ENCODE assay signal across 16 cellular contexts in the genomic region with DNA sequence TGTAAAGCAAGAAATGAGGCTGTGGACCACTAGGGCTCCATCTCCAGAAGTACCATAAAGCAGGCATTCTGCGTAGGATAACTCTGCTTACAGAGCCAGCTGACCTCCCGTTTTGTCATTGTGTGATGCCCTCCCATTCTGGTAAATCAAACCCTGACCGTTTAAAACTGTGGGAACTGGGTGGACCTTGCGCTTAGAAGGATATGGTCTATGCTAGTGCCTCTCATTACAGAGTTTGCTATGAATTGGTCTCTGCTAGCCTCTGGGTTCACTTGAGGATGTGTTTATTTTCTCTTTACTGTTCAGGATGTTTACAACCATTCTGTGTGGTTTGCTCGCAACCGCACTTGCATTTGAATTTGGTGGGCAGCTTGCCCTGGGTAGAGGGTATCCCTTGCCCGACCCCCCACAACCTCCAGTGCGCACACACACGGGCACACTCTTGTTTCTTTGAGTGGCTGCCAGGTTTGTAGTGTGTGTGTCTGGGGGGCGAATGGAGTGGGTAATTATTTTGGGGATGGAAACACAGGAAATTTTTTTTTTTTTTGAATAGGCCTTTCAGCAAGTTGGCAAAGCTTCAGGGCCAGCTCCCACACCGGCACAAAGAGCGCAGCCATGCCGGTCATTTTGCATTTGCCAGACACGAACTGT.
DNase-seq lines count a peak whose midpoint lies in the region; ATAC-seq, FAIRE-seq and TF ChIP-seq lines count a peak whose summit lies in the region.
"Had no signal": no experiment of that assay in that cellular context is flagged by ENCODE, and none has a peak within 500 bp of the region (broad histone marks: within the 10 kb centered on the region; RNA-seq: fewer than 3 reads in every experiment).

No MANE protein-coding gene starts in this region.

- H3K4me2 ChIP-seq in HepG2 (ENCODE audit: low read depth, low read length): no peak overlapping the region

- H3K9me3 ChIP-seq in left ventricle myocardium inferior (replicated peaks) (no peaks in the 10 kb centered on the region), right atrium auricular region (no peaks in the 10 kb centered on the region), HepG2 (ENCODE audit: low read length) (no peaks in the 10 kb centered on the region), thyroid gland (no peaks in the 10 kb centered on the region)
- H3K9me3 ChIP-seq: stomach had no signal

- WGBS in HepG2 (ENCODE audit: low lambda C conversion rate): 92% methylated on average over 14 of the region's 14 CpGs
- WGBS in thyroid gland, 2 donors: 67 to 79% methylated on average over 14 of the region's 14 CpGs

- in situ Hi-C loops in SK-MEL-5 (cut with HindIII; ENCODE audit: low pct_unique_long_range_greater_than_20kb, low sequenced_read_pairs): no loop called here
- in situ Hi-C loops in HepG2 (cut with HindIII; ENCODE audit: extremely low pct_ligation_motif_present, low pct_unique_long_range_greater_than_20kb): no loop called here

- FAIRE-seq in HepG2 (lab: Jason Lieb, UNC): no peak
- FAIRE-seq: TTC549 had no signal

- H3K4me3 ChIP-seq in left ventricle myocardium inferior (no peak overlapping the region), right atrium auricular region (no peak overlapping the region), HepG2 (replicated peaks in 1 of 3; ENCODE audit: insufficient read depth in 1 of 3, low read depth in 2 of 3, low read length in 3 of 3) (no peak overlapping the region), thyroid gland (replicated peaks in 1 of 3) (no peak overlapping the region)
- H3K4me3 ChIP-seq: stomach had no signal

- DNase-seq in left ventricle myocardium inferior: no peak
- no peak for DNase-seq in right atrium auricular region (ENCODE audit: low spot score)
- peak; percentile 66 for DNase-seq in SK-MEL-5 (ENCODE audit: low read depth, low spot score)
- DNase-seq in hypothalamus (lab: John Stamatoyannopoulos, UW): peak in 35 of 51 donors; percentile 8 to 78 (median 49)
- DNase-seq in substantia nigra (lab: John Stamatoyannopoulos, UW): peak in 35 of 49 donors; percentile 6 to 69 (median 40)
- no peak for DNase-seq in HepG2 (ENCODE audit: low spot score)
- no peak for DNase-seq in thyroid gland
- DNase-seq in OCI-M2 (lab: John Stamatoyannopoulos, UW; ENCODE audit: unreplicated experiment): no peak
- DNase-seq: activated CD4-positive, alpha-beta T cell treated with anti-CD3 and anti-CD28 coated beads, Interleukin-2, amount 50 U/mL, for 1 hour; activated naive CD8-positive, alpha-beta T cell treated with anti-CD3 and anti-CD28 coated beads, Interleukin-2, amount 10 ng/mL, durations not matched to agents 7 days and 5 days; central memory CD4-positive, alpha-beta T cell; left cardiac atrium; NCI-H1417 treated with DMSO at 0.1 percent for 48 hours; stimulated activated CD4-positive, alpha-beta T cell treated with anti-CD3 and anti-CD28 coated beads, Interleukin-1b, Interleukin-23, amount 100 ng/mL, for 48 hours; stomach had no signal

- TF ChIP-seq RAD21 in HepG2 (CRISPR knock-in tag; IDR thresholded peaks at IDR 0.05): no peak

- no TSS peak for BruUV-seq in HepG2 (replicated peaks; lab: Mats Ljungman, UMichigan)

- TF ChIP-seq CTCF in left ventricle myocardium inferior (IDR thresholded peaks at IDR 0.05; ENCODE audit: borderline replicate concordance) (no peak), right atrium auricular region (IDR thresholded peaks at IDR 0.05) (no peak), HepG2 (CRISPR knock-in tag; IDR thresholded peaks at IDR 0.05) (no peak), thyroid gland (IDR thresholded peaks at IDR 0.05) (no peak)

- H3K27me3 ChIP-seq in left ventricle myocardium inferior (ENCODE audit: low read depth): no peaks in the 10 kb centered on the region
- no peaks in the 10 kb centered on the region for H3K27me3 ChIP-seq in right atrium auricular region
- no peaks in the 10 kb centered on the region for H3K27me3 ChIP-seq in HepG2 (ENCODE audit: control insufficient read depth in 1 of 2, insufficient read depth in 2 of 2, low read length in 2 of 2)
- H3K27me3 ChIP-seq in thyroid gland: no peaks in the 10 kb centered on the region
- H3K27me3 ChIP-seq: stomach had no signal

- peaks cover 13% of the 10 kb centered on the region for H3K79me2 ChIP-seq in HepG2 (ENCODE audit: insufficient read depth, low read length)

- TF ChIP-seq EP300 in HepG2 (IDR thresholded peaks at IDR 0.05; ENCODE audit: low read depth in 2 of 2, low read length in 2 of 2) (no peak), HepG2 (CRISPR knock-in tag; IDR thresholded peaks at IDR 0.05; ENCODE audit: borderline replicate concordance) (no peak)

- H3K9ac ChIP-seq in HepG2 (ENCODE audit: insufficient read depth, low read depth, low read length): no peak overlapping the region

- TF ChIP-seq POLR2A in HepG2 (IDR thresholded peaks at IDR 0.05; ENCODE audit: insufficient read depth in 1 of 2, low read depth in 2 of 2, low read length in 2 of 2) (no peak), thyroid gland (IDR thresholded peaks at IDR 0.05) (no peak)

- H3K4me1 ChIP-seq in left ventricle myocardium inferior: peaks cover 89% of the 10 kb centered on the region
- peaks cover 0 to 56% of the 10 kb centered on the region in 2 donors for H3K4me1 ChIP-seq in right atrium auricular region
- H3K4me1 ChIP-seq in HepG2 (ENCODE audit: insufficient read depth, low read length): peaks cover 15% of the 10 kb centered on the region
- H3K4me1 ChIP-seq in thyroid gland: peaks cover 11 to 19% of the 10 kb centered on the region in 2 donors

- POLR2A ChIA-PET in HepG2 (lab: Yijun Ruan, JAX): no interaction called here

- no peak overlapping the region for H2AFZ ChIP-seq in HepG2 (ENCODE audit: low read length)

- H4K20me1 ChIP-seq in HepG2 (ENCODE audit: insufficient read depth, low read length): no peaks in the 10 kb centered on the region

- no peak for ATAC-seq in HepG2
- ATAC-seq: left cardiac atrium had no signal

- H3K36me3 ChIP-seq in left ventricle myocardium inferior (no peaks in the 10 kb centered on the region), right atrium auricular region (no peaks in the 10 kb centered on the region), HepG2 (replicated peaks in 1 of 2; ENCODE audit: control insufficient read depth in 1 of 2, insufficient read depth in 2 of 2, low read length in 2 of 2) (no peaks in the 10 kb centered on the region), thyroid gland (no peaks in the 10 kb centered on the region)
- H3K36me3 ChIP-seq: stomach had no signal

- H3K27ac ChIP-seq in left ventricle myocardium inferior (replicated peaks): peak overlapping the region; percentile 14
- no peak overlapping the region for H3K27ac ChIP-seq in right atrium auricular region
- H3K27ac ChIP-seq in substantia nigra (ENCODE audit: low read depth, low read length, poor library complexity, severe bottlenecking): no peak overlapping the region
- no peak overlapping the region for H3K27ac ChIP-seq in HepG2 (ENCODE audit: extremely low read length, insufficient read depth, low read length)
- no peak overlapping the region for H3K27ac ChIP-seq in thyroid gland

- intact Hi-C loops in left ventricle myocardium inferior (cut with micrococcal nuclease): no loop called here
- intact Hi-C loops in HepG2 (cut with micrococcal nuclease; ENCODE audit: unreplicated experiment): loop anchor here (5.0 kb wide), 2 partner anchors 52 to 197 kb away; a partner anchor contains a TSS
- intact Hi-C loops in thyroid gland (cut with DNase I): no loop called here

- CTCF ChIA-PET in HepG2 (lab: Yijun Ruan, JAX; ENCODE audit: low intra/inter-chr PET ratio, low total read pairs): no interaction called here

TF ChIP-seq in HepG2, 621 proteins besides CTCF, POLR2A, EP300 and RAD21:
- TF ChIP-seq NCOA2 (CRISPR knock-in tag; IDR thresholded peaks at IDR 0.05): no peak
- no peak for TF ChIP-seq ZNF143 (CRISPR knock-in tag; IDR thresholded peaks at IDR 0.05)
TF ChIP-seq in HepG2: peak in this region for 0.

Comparison
In these comparisons a context has a peak if more than half of its experiments do, and no peak if none do; other contexts are left out.
1. DNase-seq: peak in SK-MEL-5 (single experiment), hypothalamus (35 of 51) and substantia nigra (35 of 49); none in left ventricle myocardium inferior (single experiment), right atrium auricular region (single experiment), HepG2 (single experiment), thyroid gland (0 of 2) and OCI-M2 (single experiment).